7 cellular contexts compared by ENCODE assay signal in the genomic region with DNA sequence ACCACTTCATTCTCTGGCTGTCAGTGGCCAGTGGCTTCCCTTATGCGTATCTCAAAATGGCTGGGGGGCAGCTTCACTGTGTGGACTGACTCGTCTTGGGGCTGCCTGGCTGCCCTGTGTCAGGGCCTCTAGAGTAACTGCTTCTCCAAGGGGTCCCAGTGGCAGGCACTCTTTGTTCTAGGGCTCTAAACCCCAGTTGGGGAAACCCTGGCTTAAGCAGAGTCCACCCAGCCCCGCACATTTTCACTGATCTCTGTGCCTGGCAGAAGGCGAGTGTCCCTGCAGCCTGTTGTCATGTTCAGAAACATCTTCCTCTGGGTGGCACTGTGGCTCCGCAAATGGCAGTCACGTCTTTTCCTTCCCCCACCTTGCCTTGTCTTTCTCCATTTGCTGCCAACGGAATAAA. TPM values are rescaled to one million over a fixed set of nuclear protein-coding genes. Genes with fewer than 3 reads are reported as not detected.
DNase-seq lines count a peak whose midpoint lies in the region; ATAC-seq, FAIRE-seq and TF ChIP-seq lines count a peak whose summit lies in the region.

No MANE protein-coding gene starts in this region.

- H3F3A ChIP-seq in GM23248 (ENCODE audit: insufficient read depth), result no peaks in the 10 kb centered on the region

- peaks cover 0 to 8% of the 10 kb centered on the region in 2 donors for H3K4me1 ChIP-seq in gastrocnemius medialis
- H3K4me1 ChIP-seq in GM23248 (ENCODE audit: insufficient read depth), result no peaks in the 10 kb centered on the region

- H3K27me3 ChIP-seq in gastrocnemius medialis (no peaks in the 10 kb centered on the region), GM23248 (replicated peaks; ENCODE audit: insufficient read depth) (no peaks in the 10 kb centered on the region)

- FAIRE-seq in GM19239 (lab: Jason Lieb, UNC) (peak; percentile 80), GM12892 (lab: Jason Lieb, UNC) (no peak)

- no peaks in the 10 kb centered on the region for H3K36me3 ChIP-seq in gastrocnemius medialis
- H3K36me3 ChIP-seq in GM23248 (ENCODE audit: low read depth), result no peaks in the 10 kb centered on the region

- peak in 1 of 2 donors; percentile 83 for ATAC-seq in gastrocnemius medialis
- no peak for ATAC-seq in HG03439 (IDR thresholded peaks at IDR 0.05; ENCODE audit: unreplicated experiment)

- peak; percentile 28 for TF ChIP-seq CTCF in NB4 (IDR thresholded peaks at IDR 0.05; ENCODE audit: low read depth, low read length)
- TF ChIP-seq CTCF in choroid plexus epithelial cell (conservative IDR thresholded peaks at IDR 0.05; ENCODE audit: low read depth, low read length), result peak; percentile 38
- peak in 4 of 5 experiments; percentile 12 to 56 (median 39) for TF ChIP-seq CTCF in gastrocnemius medialis (IDR thresholded peaks at IDR 0.05 in 4 of 5, conservative IDR thresholded peaks at IDR 0.05 in 1 of 5)

- H3K4me2 ChIP-seq in GM23248 (ENCODE audit: unreplicated experiment), result no peak overlapping the region

- H3K9me3 ChIP-seq in gastrocnemius medialis (no peaks in the 10 kb centered on the region), GM23248 (ENCODE audit: low read depth) (no peaks in the 10 kb centered on the region)

- TF ChIP-seq POLR2A in NB4 (IDR thresholded peaks at IDR 0.05; ENCODE audit: extremely low read depth, insufficient read length), result no peak
- TF ChIP-seq POLR2A in gastrocnemius medialis (IDR thresholded peaks at IDR 0.05), result no peak
- no peak for TF ChIP-seq POLR2A in GM12892 (IDR thresholded peaks at IDR 0.05; ENCODE audit: low read depth, low read length)

- H2AFZ ChIP-seq in GM23248, result no peak overlapping the region

- H3K9ac ChIP-seq in GM23248, result no peak overlapping the region

- peak overlapping the region in 3 of 4 donors; percentile 72 to 82 (median 73) for H3K27ac ChIP-seq in gastrocnemius medialis
- H3K27ac ChIP-seq in GM23248, result no peak overlapping the region

- in situ Hi-C loops in gastrocnemius medialis (cut with MboI; ENCODE audit: low sequenced_read_pairs in 4 of 4) (no loop called here), GM23248 (cut with MboI) (no loop called here)

- 76 to 79% methylated on average over 7 of the region's 7 CpGs for WGBS in GM23248 (ENCODE audit: low coverage in 1 of 2, low lambda C conversion rate in 2 of 2, missing lambda C conversion rate in 2 of 2), 2 experiments

- H3K4me3 ChIP-seq in NB4 (ENCODE audit: low read depth, low read length), result peak overlapping the region; percentile 38
- no peak overlapping the region for H3K4me3 ChIP-seq in choroid plexus epithelial cell (ENCODE audit: low read depth, low read length)
- H3K4me3 ChIP-seq in gastrocnemius medialis, result peak overlapping the region in 3 of 4 donors; percentile 39 to 53 (median 49)
- H3K4me3 ChIP-seq in GM23248, result no peak overlapping the region

- H4K20me1 ChIP-seq in GM23248 (ENCODE audit: insufficient read depth), result no peaks in the 10 kb centered on the region

- H3K9me2 ChIP-seq in GM23248 (ENCODE audit: insufficient read depth), result no peaks in the 10 kb centered on the region

- intact Hi-C loops in gastrocnemius medialis (cut with DNase I; ENCODE audit: low total_unique reads), result loop anchor here (10.0 kb wide), 2 partner anchors 1036 to 1236 kb away; no protein-coding TSS in a partner anchor

- DNase-seq in GM19239 (ENCODE audit: insufficient read length, low spot score), result no peak
- peak; percentile 79 for DNase-seq in NB4 (ENCODE audit: low read depth)
- DNase-seq in choroid plexus epithelial cell (ENCODE audit: low read depth), result peak; percentile 40
- peak in 1 of 2 donors; percentile 27 for DNase-seq in gastrocnemius medialis
- no peak for DNase-seq in GM12892 (ENCODE audit: insufficient read length)
- no peak for DNase-seq in GM23248

- H3K79me2 ChIP-seq in GM23248 (ENCODE audit: insufficient read depth), result no peaks in the 10 kb centered on the region; the same call in 1 of the 2 replicates

RNA-seq across cellular contexts. Expression of a gene that starts 59.7 kb away (rescaled TPM):
- total RNA-seq in gastrocnemius medialis, result 1 to 10 TPM; 3.7 to 9.8 (median 5.9) TPM
- polyA plus RNA-seq in GM12892 (2012; ENCODE audit: missing spikeins), result 31.4 TPM
- 8.5 and 8.7 TPM in 2 replicates for total RNA-seq in GM23248 (2014; rRNA removed; shearing (Covaris generic))
- polyA plus RNA-seq in GM23248 (2016; fragmentation: Nextera tagmentation; extraction: Ambion mirVana), result 188 and 193 TPM in 2 replicates

Comparison
In these comparisons a context has a peak if more than half of its experiments do, and no peak if none do; other contexts are left out.
1. DNase-seq: peak in NB4 (single experiment) and choroid plexus epithelial cell (single experiment); none in GM19239 (single experiment), GM12892 (single experiment) and GM23248 (single experiment).
2. H3K4me3 ChIP-seq: peak in NB4 (single experiment) and gastrocnemius medialis (3 of 4); none in choroid plexus epithelial cell (single experiment) and GM23248 (single experiment).
3. Peak in every context shown above with its lines, with median percentiles within 50 percentile points of each other: CTCF ChIP-seq.